ENCODE assay signal across 18 cellular contexts in the genomic region with DNA sequence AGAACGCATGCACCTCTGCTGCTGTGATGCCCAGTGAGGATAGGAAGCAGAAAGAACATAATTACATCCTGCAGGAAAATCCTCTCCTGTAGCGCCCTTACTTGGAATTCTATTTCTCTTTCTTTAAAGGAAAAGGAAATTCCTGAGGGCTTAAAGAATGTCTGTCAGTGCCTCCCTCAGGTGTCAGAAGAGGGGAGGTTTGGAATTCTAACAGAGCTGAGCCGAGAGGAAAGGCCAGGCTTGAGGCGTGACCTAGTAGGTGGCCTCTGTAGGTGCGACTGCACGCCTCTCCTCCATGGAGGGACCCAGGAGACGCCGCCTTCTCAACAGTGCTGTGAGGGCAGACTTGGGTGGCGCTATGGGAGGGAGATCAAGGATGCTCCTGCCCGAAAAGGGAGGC. TPM values are rescaled to one million over a fixed set of nuclear protein-coding genes. Genes with fewer than 3 reads are reported as not detected.
A peak's percentile ranks its signal among the peaks of the same experiment; 100 is the strongest.
DNase-seq lines count a peak whose midpoint lies in the region; ATAC-seq, FAIRE-seq and TF ChIP-seq lines count a peak whose summit lies in the region.
"Had no signal": no experiment of that assay in that cellular context is flagged by ENCODE, and none has a peak within 500 bp of the region (broad histone marks: within the 10 kb centered on the region; RNA-seq: fewer than 3 reads in every experiment).

No MANE protein-coding gene starts in this region.

- TF ChIP-seq CTCF in H1 (IDR thresholded peaks at IDR 0.05; ENCODE audit: control extremely low read depth in 1 of 3, insufficient read depth in 1 of 3, low read depth in 1 of 3, low read length in 3 of 3) (no peak), upper lobe of right lung (IDR thresholded peaks at IDR 0.05) (no peak)

- no peak for FAIRE-seq in H1 (lab: Jason Lieb, UNC)
- FAIRE-seq: GM19239 had no signal

- H4K20me1 ChIP-seq in H1 (replicated peaks in 1 of 2; ENCODE audit: control insufficient read depth in 1 of 2, insufficient read depth in 2 of 2, low read length in 2 of 2): no peaks in the 10 kb centered on the region

- H3K36me3 ChIP-seq in H1 (ENCODE audit: control insufficient read depth in 2 of 4, insufficient read depth in 4 of 4, low read length in 3 of 4) (no peaks in the 10 kb centered on the region), upper lobe of right lung (no peaks in the 10 kb centered on the region)
- H3K36me3 ChIP-seq: HAP-1 had no signal

- POLR2A ChIA-PET in H1 (lab: Charles Lee; ENCODE audit: partially characterized antibody): no interaction called here

- H3K4me3 ChIP-seq in H1 (ENCODE audit: extremely low read depth in 1 of 4, insufficient read depth in 2 of 4, low read depth in 3 of 4, low read length in 4 of 4): no peak overlapping the region
- H3K4me3 ChIP-seq in upper lobe of right lung: no peak overlapping the region
- H3K4me3 ChIP-seq: HAP-1, PC-9 had no signal

- no peak overlapping the region for H3K27ac Mint-ChIP-seq in activated naive CD4-positive, alpha-beta T cell treated with anti-CD3 and anti-CD28 coated beads, Interleukin-2, amount 50 U/mL, for 72 hours

- no peak for TF ChIP-seq EP300 in H1 (IDR thresholded peaks at IDR 0.05; ENCODE audit: borderline replicate concordance in 1 of 2, low read depth in 2 of 2, low read length in 2 of 2)

- peak; percentile 17 for ATAC-seq in upper lobe of right lung
- no peak for ATAC-seq in GM21737 (IDR thresholded peaks at IDR 0.05; ENCODE audit: unreplicated experiment)
- no peak for ATAC-seq in activated naive CD4-positive, alpha-beta T cell treated with anti-CD3 and anti-CD28 coated beads, Interleukin-2, amount 50 U/mL, for 72 hours
- ATAC-seq: Right ventricle myocardium inferior had no signal

- no peak overlapping the region for H2BK15ac ChIP-seq in H1 (ENCODE audit: low read length)

- H3K36me3 Mint-ChIP-seq in activated naive CD4-positive, alpha-beta T cell treated with anti-CD3 and anti-CD28 coated beads, Interleukin-2, amount 50 U/mL, for 72 hours: no peaks in the 10 kb centered on the region

- intact Hi-C loops in upper lobe of right lung (cut with DNase I): no loop called here

- no peak overlapping the region for H2BK120ac ChIP-seq in H1 (replicated peaks; ENCODE audit: low read depth, low read length)

- H2BK5ac ChIP-seq in H1 (ENCODE audit: low read depth, low read length): no peak overlapping the region; the same call in 1 of the 2 replicates

- H4K5ac ChIP-seq in H1 (ENCODE audit: insufficient read length, low read depth, low read length): no peak overlapping the region

- CTCF ChIA-PET in H1 (lab: Charles Lee; ENCODE audit: partially characterized antibody): interaction anchor here (1.0 to 1.8 kb wide), 2 partner anchors 9 to 53 kb away, joined by 4 to 5 read pairs; no protein-coding TSS in a partner anchor

- peaks cover 0 to 10% (median 2%) of the 10 kb centered on the region in 4 experiments; a peak in 5 of 7 replicates for H3K4me1 ChIP-seq in H1 (replicated peaks in 1 of 4; ENCODE audit: control insufficient read depth in 3 of 4, insufficient read depth in 4 of 4, low read length in 3 of 4)
- peaks cover 4% of the 10 kb centered on the region for H3K4me1 ChIP-seq in upper lobe of right lung
- H3K4me1 ChIP-seq: HAP-1 had no signal

- 0 out of 2 replicates have a peak overlapping the region, but pooled peaks have one; percentile 79 for H2AFZ ChIP-seq in H1 (ENCODE audit: low read length)
- H2AFZ ChIP-seq: PC-9 had no signal

- H3K27me3 ChIP-seq in H1 (replicated peaks in 1 of 4; ENCODE audit: control insufficient read depth in 3 of 4, extremely low read depth in 1 of 4, insufficient read depth in 3 of 4, low read length in 3 of 4) (no peaks in the 10 kb centered on the region; a peak in 1 of 7 replicates), upper lobe of right lung (no peaks in the 10 kb centered on the region)

- H4K8ac ChIP-seq in H1 (ENCODE audit: extremely low read depth, insufficient read depth, low read length): no peak overlapping the region

- no peak overlapping the region for H2BK12ac ChIP-seq in H1 (ENCODE audit: low read depth, low read length)

- no peaks in the 10 kb centered on the region for H3K23me2 ChIP-seq in H1 (ENCODE audit: low read depth, low read length)

- H3K4ac ChIP-seq in H1 (replicated peaks; ENCODE audit: insufficient read length, low read depth, low read length): no peak overlapping the region

- peaks cover 0 to 3% of the 10 kb centered on the region in 2 donors for H3K9me3 Mint-ChIP-seq in activated naive CD4-positive, alpha-beta T cell treated with anti-CD3 and anti-CD28 coated beads, Interleukin-2, amount 50 U/mL, for 72 hours

- H3K79me2 ChIP-seq in H1 (ENCODE audit: control insufficient read depth in 1 of 2, insufficient read depth in 2 of 2, low read length in 2 of 2): no peaks in the 10 kb centered on the region

- DNase-seq in NCI-H226: peak; percentile 66
- peak in 1 of 2 experiments; percentile 7 for DNase-seq in H1 (ENCODE audit: low read depth in 1 of 2, low spot score in 2 of 2)
- peak; percentile 65 for DNase-seq in iPS-NIHi7 (ENCODE audit: extremely low spot score)
- no peak for DNase-seq in upper lobe of right lung
- no peak for DNase-seq in NCI-H82 treated with DMSO at 0.1 percent for 48 hours (lab: John Stamatoyannopoulos, UW; ENCODE audit: unreplicated experiment)
- no peak for DNase-seq in activated naive CD4-positive, alpha-beta T cell treated with anti-CD3 and anti-CD28 coated beads, Interleukin-2, amount 50 U/mL, for 72 hours (ENCODE audit: low spot score in 2 of 2)
- DNase-seq: COR-L47, DMS153, NCI-H187, NCI-H446, NCI-H69, PC-9 had no signal

- TF ChIP-seq POLR2A in H1 (IDR thresholded peaks at IDR 0.05; ENCODE audit: control extremely low read depth in 1 of 2, low read depth in 2 of 2, low read length in 2 of 2): no peak

- no peak overlapping the region for H2BK20ac ChIP-seq in H1 (ENCODE audit: low read length)

- no peak overlapping the region for H4K91ac ChIP-seq in H1 (replicated peaks; ENCODE audit: insufficient read length, low read length)

- no peak overlapping the region for H3K14ac ChIP-seq in H1 (ENCODE audit: insufficient read length)

- no peak for TF ChIP-seq RAD21 in H1 (IDR thresholded peaks at IDR 0.05 in 1 of 2, conservative IDR thresholded peaks at IDR 0.05 in 1 of 2; ENCODE audit: low read depth in 2 of 2, low read length in 2 of 2)

- H3K18ac ChIP-seq in H1 (ENCODE audit: extremely low read depth, low read length): peak overlapping the region; percentile 57; the same call in 1 of the 2 replicates

- 77% methylated on average over 10 of the region's 10 CpGs; no CpG with 5 or more reads in 1 of the 2 experiments for WGBS in H1 (ENCODE audit: extremely low coverage in 1 of 2, insufficient coverage in 1 of 2, insufficient read length in 1 of 2, insufficient replicate concordance in 2 of 2, low coverage in 1 of 2, low lambda C conversion rate in 2 of 2, missing lambda C conversion rate in 1 of 2), 2 experiments

- H2AK5ac ChIP-seq in H1 (ENCODE audit: low read depth, low read length): no peak overlapping the region; the same call in 1 of the 2 replicates

- no peak overlapping the region for H3K56ac ChIP-seq in H1 (replicated peaks; ENCODE audit: insufficient read length, low read depth, low read length)

- H3K4me2 ChIP-seq in H1 (ENCODE audit: insufficient read depth in 1 of 2, low read depth in 2 of 2, low read length in 2 of 2): peak overlapping the region in 1 of 2 experiments; percentile 24; a peak in 1 of 4 replicates
- H3K4me2 ChIP-seq: PC-9 had no signal

- no peak overlapping the region for H3K27ac ChIP-seq in H1 (ENCODE audit: low read depth, low read length)
- H3K27ac ChIP-seq in upper lobe of right lung: no peak overlapping the region
- H3K27ac ChIP-seq: C4-2B, HL-60, PC-9 had no signal

- H3K79me1 ChIP-seq in H1 (ENCODE audit: low read depth, low read length): no peaks in the 10 kb centered on the region

- no peak overlapping the region for H3K23ac ChIP-seq in H1 (ENCODE audit: insufficient read length)

- no peaks in the 10 kb centered on the region for H3K9me3 ChIP-seq in H1 (ENCODE audit: insufficient read depth in 2 of 2, low read depth in 1 of 2, low read length in 1 of 2)
- no peaks in the 10 kb centered on the region for H3K9me3 ChIP-seq in upper lobe of right lung
- H3K9me3 ChIP-seq: HAP-1 had no signal

- H3K9ac ChIP-seq in H1 (replicated peaks in 1 of 4; ENCODE audit: extremely low read depth in 1 of 4, low read depth in 3 of 4, low read length in 3 of 4): no peak overlapping the region

TF ChIP-seq in H1, 55 proteins besides CTCF, POLR2A, EP300 and RAD21:
- TF ChIP-seq TEAD4 (IDR thresholded peaks at IDR 0.05; ENCODE audit: low read depth, low read length): peak; percentile 48; the same call in 1 of the 2 replicates
- no peak for TF ChIP-seq CBX5 (IDR thresholded peaks at IDR 0.05; ENCODE audit: low read depth, low read length)

RNA-seq across cellular contexts. Expression of a gene that starts 55.9 kb away (rescaled TPM):
- 47.7 and 50.0 TPM in 2 replicates for total RNA-seq in H1 (2021; fragmentation: NEBNext Ultra II Directional; extraction: Animal tissue kit (Norgen Biotek cat#: 25700))
- 7.7 and 9.8 TPM in 2 replicates for polyA plus RNA-seq in H1 (2011; rRNA removed)
- polyA plus RNA-seq in H1 (2011; cell fraction: cytosol; rRNA removed): 15.6 TPM
- 19.6 TPM for polyA plus RNA-seq in H1 (2011; cell fraction: nucleus; rRNA removed)
- 17.6 to 23.3 TPM (median 19.1 TPM) in 4 replicates for polyA plus RNA-seq in H1 (2012, experiment 1 of 2)
- 0.79 TPM for polyA plus RNA-seq in H1 (2012, experiment 2 of 2)
- polyA plus RNA-seq in H1 (2013, experiment 1 of 2): 26.1 TPM
- polyA plus RNA-seq in H1 (2013, experiment 2 of 2): 23.9 TPM
- 64.8 and 90.1 TPM in 2 replicates for polyA minus RNA-seq in H1 (2011; rRNA and poly(A)+ RNA removed)
- 35.2 TPM for polyA minus RNA-seq in H1 (2011; cell fraction: cytosol; rRNA and poly(A)+ RNA removed)
- 140 TPM for polyA minus RNA-seq in H1 (2011; cell fraction: nucleus; rRNA and poly(A)+ RNA removed)
- 43.8 TPM for total RNA-seq in upper lobe of right lung
- total RNA-seq in activated naive CD4-positive, alpha-beta T cell treated with anti-CD3 and anti-CD28 coated beads, Interleukin-2, amount 50 U/mL, for 72 hours: 10 to 100 TPM; 26.8 to 40.7 TPM

Comparison
In these comparisons a context has a peak if more than half of its experiments do, and no peak if none do; other contexts are left out.
1. DNase-seq: peak in NCI-H226 (single experiment) and iPS-NIHi7 (single experiment); none in upper lobe of right lung (single experiment), NCI-H82 treated with DMSO at 0.1 percent for 48 hours (single experiment) and activated naive CD4-positive, alpha-beta T cell treated with anti-CD3 and anti-CD28 coated beads, Interleukin-2, amount 50 U/mL, for 72 hours (0 of 2).